13 cellular contexts compared by ENCODE assay signal in genomic region chr5:56659991-56660390, GRCh38.
"Had no signal": no experiment of that assay in that cellular context is flagged by ENCODE, and none has a peak within 500 bp of the region (broad histone marks: within the 10 kb centered on the region; RNA-seq: fewer than 3 reads in every experiment).

No MANE protein-coding gene starts in this region.

- H3K4me1 ChIP-seq: tibial artery, vagina had no signal

- H3K27me3 ChIP-seq: tibial artery, vagina had no signal

- H3K4me1 Mint-ChIP-seq: central memory CD8-positive, alpha-beta T cell; immature natural killer cell had no signal

- H3K4me3 Mint-ChIP-seq: activated CD4-positive, alpha-beta T cell treated with anti-CD3 and anti-CD28 coated beads, Interleukin-2, amount 10 ng/mL, durations not matched to agents 24 days and 14 days; central memory CD8-positive, alpha-beta T cell; immature natural killer cell; natural killer cell treated with Interleukin-12 subunit alpha and Interleukin-12 subunit beta and Interleukin-15 and Interleukin-18, amount 100 ng/mL, for 72 hours; T-cell had no signal

- H3K27me3 Mint-ChIP-seq: T-cell had no signal

- H3K9me3 ChIP-seq: tibial artery, vagina had no signal

- H3K36me3 ChIP-seq: tibial artery, vagina had no signal

- H3K9me3 Mint-ChIP-seq: central memory CD8-positive, alpha-beta T cell; immature natural killer cell; natural killer cell treated with Interleukin-12 subunit alpha and Interleukin-12 subunit beta and Interleukin-15 and Interleukin-18, amount 100 ng/mL, for 72 hours had no signal

- H3K27ac ChIP-seq: tibial artery, vagina had no signal

- H3K27ac Mint-ChIP-seq: activated CD4-positive, alpha-beta T cell treated with anti-CD3 and anti-CD28 coated beads, Interleukin-2, amount 10 ng/mL, durations not matched to agents 24 days and 14 days; immature natural killer cell; natural killer cell treated with Interleukin-12 subunit alpha and Interleukin-12 subunit beta and Interleukin-15 and Interleukin-18, amount 100 ng/mL, for 72 hours; T-cell had no signal

- DNase-seq: activated CD4-positive, alpha-beta T cell treated with anti-CD3 and anti-CD28 coated beads, Interleukin-2, amount 10 ng/mL, durations not matched to agents 24 days and 14 days; activated naive CD4-positive, alpha-beta T cell treated with Interleukin-2 at 50 U/mL for 16 hours; cortex of kidney; effector memory CD4-positive, alpha-beta T cell; immature natural killer cell; left colon; stimulated activated CD4-positive, alpha-beta T cell treated with anti-CD3 and anti-CD28 coated beads, Interleukin-4, amount 100 ng/mL, for 24 hours; T-cell; tibial artery had no signal

- H3K4me3 ChIP-seq: lung, tibial artery, vagina had no signal

- H3K36me3 Mint-ChIP-seq: immature natural killer cell; natural killer cell treated with Interleukin-12 subunit alpha and Interleukin-12 subunit beta and Interleukin-15 and Interleukin-18, amount 100 ng/mL, for 72 hours; T-cell had no signal
